1 cellular context compared by ENCODE assay signal in genomic region chr3:122324871-122325323, GRCh38.
TF ChIP-seq lines count a peak whose summit lies in the region.

A gene with protein sequence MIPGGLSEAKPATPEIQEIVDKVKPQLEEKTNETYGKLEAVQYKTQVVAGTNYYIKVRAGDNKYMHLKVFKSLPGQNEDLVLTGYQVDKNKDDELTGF (plus strand): TSS chr3:122325248. CDS start chr3:122325293, 45 bp downstream.

TF ChIP-seq in HepG2, 621 proteins besides CTCF, POLR2A, EP300 and RAD21 (continued from another document):
- TF ChIP-seq GATAD2A (CRISPR knock-in tag; IDR thresholded peaks at IDR 0.05) (0 out of 2 replicates have a peak, but pooled peaks have one; percentile 21), ZSCAN21 (CRISPR knock-in tag; IDR thresholded peaks at IDR 0.05; ENCODE audit: borderline replicate concordance) (no peak), NFE2L2 (IDR thresholded peaks at IDR 0.05; ENCODE audit: low read length) (no peak), GTF3A (CRISPR knock-in tag; conservative IDR thresholded peaks at IDR 0.05) (no peak), MTA1 (CRISPR knock-in tag; IDR thresholded peaks at IDR 0.05; ENCODE audit: borderline replicate concordance) (no peak), NRL (CRISPR knock-in tag; IDR thresholded peaks at IDR 0.05; ENCODE audit: borderline replicate concordance) (no peak), FOXK2 (IDR thresholded peaks at IDR 0.05) (no peak), ZBTB43 (CRISPR knock-in tag; conservative IDR thresholded peaks at IDR 0.05) (no peak), ELF3 (CRISPR knock-in tag; IDR thresholded peaks at IDR 0.05) (peak; percentile 15; the same call in 1 of the 2 replicates)
- TF ChIP-seq, protein P1, sequence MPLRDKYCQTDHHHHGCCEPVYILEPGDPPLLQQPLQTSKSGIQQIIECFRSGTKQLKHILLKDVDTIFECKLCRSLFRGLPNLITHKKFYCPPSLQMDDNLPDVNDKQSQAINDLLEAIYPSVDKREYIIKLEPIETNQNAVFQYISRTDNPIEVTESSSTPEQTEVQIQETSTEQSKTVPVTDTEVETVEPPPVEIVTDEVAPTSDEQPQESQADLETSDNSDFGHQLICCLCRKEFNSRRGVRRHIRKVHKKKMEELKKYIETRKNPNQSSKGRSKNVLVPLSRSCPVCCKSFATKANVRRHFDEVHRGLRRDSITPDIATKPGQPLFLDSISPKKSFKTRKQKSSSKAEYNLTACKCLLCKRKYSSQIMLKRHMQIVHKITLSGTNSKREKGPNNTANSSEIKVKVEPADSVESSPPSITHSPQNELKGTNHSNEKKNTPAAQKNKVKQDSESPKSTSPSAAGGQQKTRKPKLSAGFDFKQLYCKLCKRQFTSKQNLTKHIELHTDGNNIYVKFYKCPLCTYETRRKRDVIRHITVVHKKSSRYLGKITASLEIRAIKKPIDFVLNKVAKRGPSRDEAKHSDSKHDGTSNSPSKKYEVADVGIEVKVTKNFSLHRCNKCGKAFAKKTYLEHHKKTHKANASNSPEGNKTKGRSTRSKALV (CRISPR knock-in tag; IDR thresholded peaks at IDR 0.05): no peak
